ENCODE assay signal across 11 cellular contexts in the genomic region with DNA sequence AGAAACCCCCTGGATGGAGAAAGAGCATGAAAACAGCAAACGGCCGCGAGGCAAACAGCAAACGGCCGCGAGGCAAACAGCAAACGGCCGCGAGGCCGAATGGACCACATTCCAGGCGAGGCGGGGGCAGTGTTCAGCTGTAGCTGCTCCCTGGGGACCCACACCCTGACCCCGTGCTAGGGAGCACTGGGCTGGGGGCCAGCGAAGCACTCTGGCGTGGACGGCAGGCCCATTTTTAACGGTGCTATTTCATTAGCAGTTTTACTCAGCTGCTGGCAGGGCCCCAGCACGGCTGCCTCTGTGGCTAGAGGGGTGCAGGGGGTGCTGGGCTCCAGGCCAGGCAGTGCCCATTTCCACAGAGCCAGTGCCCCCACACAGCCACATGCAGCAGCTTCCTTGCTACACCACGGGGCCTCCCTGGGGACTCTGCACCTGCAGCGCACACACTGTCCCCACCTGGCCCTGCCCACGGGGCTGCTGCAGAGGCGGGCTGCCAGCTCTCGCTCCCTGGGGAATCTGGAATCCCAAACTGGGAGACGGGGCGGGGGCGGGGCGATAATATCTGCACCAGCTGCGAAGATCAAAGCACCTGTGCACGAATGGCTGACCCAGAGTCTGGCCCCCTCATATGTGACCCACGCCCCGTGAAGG. TPM values are rescaled to one million over a fixed set of nuclear protein-coding genes. Genes with fewer than 3 reads are reported as not detected.
DNase-seq lines count a peak whose midpoint lies in the region; ATAC-seq, FAIRE-seq and TF ChIP-seq lines count a peak whose summit lies in the region.
"Had no signal": no experiment of that assay in that cellular context is flagged by ENCODE, and none has a peak within 500 bp of the region (broad histone marks: within the 10 kb centered on the region; RNA-seq: fewer than 3 reads in every experiment).

No MANE protein-coding gene starts in this region.

- no peak overlapping the region for H3K4me3 ChIP-seq in SK-N-SH (ENCODE audit: low read depth in 2 of 2, low read length in 1 of 2)

- no peak for TF ChIP-seq RAD21 in SK-N-SH (IDR thresholded peaks at IDR 0.05; ENCODE audit: low read length)

- CTCF ChIA-PET in activated CD8-positive, alpha-beta T cell treated with anti-CD3 and anti-CD28 coated beads, Interleukin-2, amount 10 ng/mL, durations not matched to agents 7 days and 5 days (lab: Charles Lee) = interaction anchor here (1.3 to 3.3 kb wide), 2 partner anchors 10 to 13 kb away, joined by 3 to 23 read pairs; no protein-coding TSS in a partner anchor
- CTCF ChIA-PET in activated CD8-positive, alpha-beta T cell treated with anti-CD3 and anti-CD28 coated beads for 36 hours (lab: Charles Lee) = interaction anchor here (2.9 kb wide), 1 partner anchor 10 kb away, joined by 16 read pairs; no protein-coding TSS in a partner anchor
- CTCF ChIA-PET in SK-N-SH (lab: Yijun Ruan, JAX) = interaction anchor here (1.0 to 4.6 kb wide), 4 partner anchors 10 to 197 kb away, joined by 3 to 38 read pairs (median 4); no protein-coding TSS in a partner anchor

- H3K27ac ChIP-seq in SK-N-SH (ENCODE audit: low read depth in 2 of 2, low read length in 1 of 2) = no peak overlapping the region; a peak in 1 of 4 replicates

- H3K4me2 ChIP-seq in SK-N-SH = no peak overlapping the region

- TF ChIP-seq EP300 in SK-N-SH (IDR thresholded peaks at IDR 0.05; ENCODE audit: borderline replicate concordance in 1 of 2, low read depth in 1 of 2, low read length in 1 of 2) = 0 out of 4 replicates have a peak, but pooled peaks of 1 of the 2 experiments have one; percentile 14

- no peak overlapping the region for H3K9ac ChIP-seq in SK-N-SH

- no peaks in the 10 kb centered on the region for H3K27me3 ChIP-seq in SK-N-SH (ENCODE audit: insufficient read depth)

- intact Hi-C loops in activated CD8-positive, alpha-beta T cell treated with anti-CD3 and anti-CD28 coated beads for 36 hours (cut with micrococcal nuclease) = no loop called here

- no peak for DNase-seq in activated CD8-positive, alpha-beta T cell treated with anti-CD3 and anti-CD28 coated beads, Interleukin-2, amount 10 ng/mL, durations not matched to agents 7 days and 5 days
- no peak for DNase-seq in activated CD8-positive, alpha-beta T cell treated with anti-CD3 and anti-CD28 coated beads for 36 hours
- DNase-seq in RPMI8226 (peak; percentile 80), hepatic stellate cell (ENCODE audit: low spot score) (peak; percentile 73), urothelium cell line (ENCODE audit: low spot score) (peak; percentile 73), SK-N-SH (no peak), H4 (ENCODE audit: low spot score) (no peak)
- DNase-seq: activated CD4-positive, alpha-beta T cell treated with anti-CD3 and anti-CD28 coated beads, Interleukin-2, amount 10 ng/mL, durations not matched to agents 7 days and 5 days; amniotic stem cell had no signal

- WGBS in SK-N-SH (ENCODE audit: low lambda C conversion rate) = 56% methylated on average over 16 of the region's 31 CpGs

- ATAC-seq in activated CD8-positive, alpha-beta T cell treated with anti-CD3 and anti-CD28 coated beads, Interleukin-2, amount 10 ng/mL, durations not matched to agents 7 days and 5 days = no peak
- no peak for ATAC-seq in activated CD8-positive, alpha-beta T cell treated with anti-CD3 and anti-CD28 coated beads for 36 hours
- no peak for ATAC-seq in HG02678 (IDR thresholded peaks at IDR 0.05; ENCODE audit: unreplicated experiment)

- FAIRE-seq in urothelium cell line (lab: Jason Lieb, UNC) = no peak
- FAIRE-seq: GM12891 had no signal

- H3K36me3 ChIP-seq in SK-N-SH (replicated peaks in 1 of 2; ENCODE audit: control insufficient read depth in 1 of 2, insufficient read depth in 2 of 2, low read length in 1 of 2) = no peaks in the 10 kb centered on the region

- POLR2A ChIA-PET in activated CD8-positive, alpha-beta T cell treated with anti-CD3 and anti-CD28 coated beads, Interleukin-2, amount 10 ng/mL, durations not matched to agents 7 days and 5 days (lab: Charles Lee) = no interaction called here
- POLR2A ChIA-PET in activated CD8-positive, alpha-beta T cell treated with anti-CD3 and anti-CD28 coated beads for 36 hours (lab: Charles Lee) = interaction anchor here (0.6 to 1.3 kb wide), 2 partner anchors 179 to 220 kb away, joined by 3 read pairs; partner anchors contain the start of gene RPS21
- POLR2A ChIA-PET in SK-N-SH (lab: Yijun Ruan, JAX) = no interaction called here

- H3K4me3 Mint-ChIP-seq in activated CD8-positive, alpha-beta T cell treated with anti-CD3 and anti-CD28 coated beads, Interleukin-2, amount 10 ng/mL, durations not matched to agents 7 days and 5 days = no peak overlapping the region
- H3K4me3 Mint-ChIP-seq in activated CD8-positive, alpha-beta T cell treated with anti-CD3 and anti-CD28 coated beads for 36 hours = no peak overlapping the region
- H3K4me3 Mint-ChIP-seq: activated CD4-positive, alpha-beta T cell treated with anti-CD3 and anti-CD28 coated beads, Interleukin-2, amount 10 ng/mL, durations not matched to agents 7 days and 5 days had no signal

- peaks cover 44% of the 10 kb centered on the region for H3K4me1 Mint-ChIP-seq in activated CD8-positive, alpha-beta T cell treated with anti-CD3 and anti-CD28 coated beads, Interleukin-2, amount 10 ng/mL, durations not matched to agents 7 days and 5 days (ENCODE audit: low read depth)
- peaks cover 18% of the 10 kb centered on the region for H3K4me1 Mint-ChIP-seq in activated CD8-positive, alpha-beta T cell treated with anti-CD3 and anti-CD28 coated beads for 36 hours (ENCODE audit: low read depth)

- TF ChIP-seq CTCF in activated CD8-positive, alpha-beta T cell treated with anti-CD3 and anti-CD28 coated beads for 36 hours (IDR thresholded peaks at IDR 0.05) = no peak
- TF ChIP-seq CTCF in SK-N-SH (IDR thresholded peaks at IDR 0.05) = no peak

- no peaks in the 10 kb centered on the region for H3K36me3 Mint-ChIP-seq in activated CD8-positive, alpha-beta T cell treated with anti-CD3 and anti-CD28 coated beads, Interleukin-2, amount 10 ng/mL, durations not matched to agents 7 days and 5 days (ENCODE audit: low read depth)
- H3K36me3 Mint-ChIP-seq in activated CD8-positive, alpha-beta T cell treated with anti-CD3 and anti-CD28 coated beads for 36 hours (ENCODE audit: low read depth) = no peaks in the 10 kb centered on the region

- H3K79me2 ChIP-seq in SK-N-SH (ENCODE audit: insufficient read depth) = no peaks in the 10 kb centered on the region

- H2AFZ ChIP-seq in SK-N-SH (ENCODE audit: low read depth) = no peak overlapping the region

- H3F3A ChIP-seq in SK-N-SH (replicated peaks; ENCODE audit: insufficient read depth) = no peaks in the 10 kb centered on the region

- H3K9me2 ChIP-seq in SK-N-SH = no peaks in the 10 kb centered on the region

- peaks cover 8 to 17% of the 10 kb centered on the region in 2 experiments; a peak in 3 of 4 replicates for H3K4me1 ChIP-seq in SK-N-SH (ENCODE audit: control insufficient read depth in 1 of 2, insufficient read depth in 2 of 2, low read depth in 1 of 2, low read length in 1 of 2)

- peaks cover 11% of the 10 kb centered on the region for H3K27me3 Mint-ChIP-seq in activated CD8-positive, alpha-beta T cell treated with anti-CD3 and anti-CD28 coated beads, Interleukin-2, amount 10 ng/mL, durations not matched to agents 7 days and 5 days (ENCODE audit: low read depth)
- H3K27me3 Mint-ChIP-seq in activated CD8-positive, alpha-beta T cell treated with anti-CD3 and anti-CD28 coated beads for 36 hours = peaks cover 11% of the 10 kb centered on the region

- H3K9me3 ChIP-seq in SK-N-SH = no peaks in the 10 kb centered on the region

- no peaks in the 10 kb centered on the region for H4K20me1 ChIP-seq in SK-N-SH (ENCODE audit: insufficient read depth)

- no peaks in the 10 kb centered on the region for H3K9me3 Mint-ChIP-seq in activated CD8-positive, alpha-beta T cell treated with anti-CD3 and anti-CD28 coated beads, Interleukin-2, amount 10 ng/mL, durations not matched to agents 7 days and 5 days (ENCODE audit: insufficient read depth)
- peaks cover 2% of the 10 kb centered on the region for H3K9me3 Mint-ChIP-seq in activated CD8-positive, alpha-beta T cell treated with anti-CD3 and anti-CD28 coated beads for 36 hours

- peak overlapping the region; percentile 10 for H3K27ac Mint-ChIP-seq in activated CD8-positive, alpha-beta T cell treated with anti-CD3 and anti-CD28 coated beads, Interleukin-2, amount 10 ng/mL, durations not matched to agents 7 days and 5 days
- no peak overlapping the region for H3K27ac Mint-ChIP-seq in activated CD8-positive, alpha-beta T cell treated with anti-CD3 and anti-CD28 coated beads for 36 hours
- H3K27ac Mint-ChIP-seq: activated CD4-positive, alpha-beta T cell treated with anti-CD3 and anti-CD28 coated beads, Interleukin-2, amount 10 ng/mL, durations not matched to agents 7 days and 5 days had no signal

TF ChIP-seq in SK-N-SH, 30 proteins besides CTCF, POLR2A, EP300 and RAD21:
- no peak for TF ChIP-seq RXRA (IDR thresholded peaks at IDR 0.05; ENCODE audit: borderline replicate concordance, low read depth)
- TF ChIP-seq GABPA (IDR thresholded peaks at IDR 0.05; ENCODE audit: low read depth) = no peak
- no peak for TF ChIP-seq CHD2 (IDR thresholded peaks at IDR 0.05; ENCODE audit: low read length, partially characterized antibody)
- TF ChIP-seq TAF1 (IDR thresholded peaks at IDR 0.05; ENCODE audit: borderline replicate concordance, low read depth, low read length) = no peak

RNA-seq across cellular contexts. Expression of gene SLCO4A1, which starts 35.6 kb away (rescaled TPM):
- total RNA-seq in activated CD8-positive, alpha-beta T cell treated with anti-CD3 and anti-CD28 coated beads, Interleukin-2, amount 10 ng/mL, durations not matched to agents 7 days and 5 days = 10 to 100 TPM; 79.4 to 79.9 TPM
- 10 to 100 TPM; 66.5 to 68.4 TPM for total RNA-seq in activated CD8-positive, alpha-beta T cell treated with anti-CD3 and anti-CD28 coated beads for 36 hours
- polyA plus RNA-seq in SK-N-SH (2012; rRNA removed) = 0.33 and 0.36 TPM in 2 replicates
- polyA plus RNA-seq in SK-N-SH (2012; cell fraction: cytosol; rRNA removed) = 0.19 and 0.42 TPM in 2 replicates
- polyA plus RNA-seq in SK-N-SH (2012; cell fraction: nucleus; rRNA removed) = 0.55 and 0.91 TPM in 2 replicates
- 4.7 and 4.9 TPM in 2 replicates for total RNA-seq in H4 (2014; rRNA removed; shearing (Covaris generic))

Comparison
In these comparisons a context has a peak if more than half of its experiments do, and no peak if none do; other contexts are left out.
1. DNase-seq: peak in RPMI8226 (single experiment), hepatic stellate cell (single experiment) and urothelium cell line (single experiment); none in activated CD8-positive, alpha-beta T cell treated with anti-CD3 and anti-CD28 coated beads, Interleukin-2, amount 10 ng/mL, durations not matched to agents 7 days and 5 days (single experiment), activated CD8-positive, alpha-beta T cell treated with anti-CD3 and anti-CD28 coated beads for 36 hours (single experiment), SK-N-SH (single experiment) and H4 (single experiment).
2. RNA of gene SLCO4A1, which starts 35.6 kb away (total RNA-seq): 79.4 to 79.9 TPM in activated CD8-positive, alpha-beta T cell treated with anti-CD3 and anti-CD28 coated beads, Interleukin-2, amount 10 ng/mL, durations not matched to agents 7 days and 5 days and 66.5 to 68.4 TPM in activated CD8-positive, alpha-beta T cell treated with anti-CD3 and anti-CD28 coated beads for 36 hours; 4.7 to 4.9 TPM in H4; every median in the first group is over 10 times any median in the second.